In the genomic region with DNA sequence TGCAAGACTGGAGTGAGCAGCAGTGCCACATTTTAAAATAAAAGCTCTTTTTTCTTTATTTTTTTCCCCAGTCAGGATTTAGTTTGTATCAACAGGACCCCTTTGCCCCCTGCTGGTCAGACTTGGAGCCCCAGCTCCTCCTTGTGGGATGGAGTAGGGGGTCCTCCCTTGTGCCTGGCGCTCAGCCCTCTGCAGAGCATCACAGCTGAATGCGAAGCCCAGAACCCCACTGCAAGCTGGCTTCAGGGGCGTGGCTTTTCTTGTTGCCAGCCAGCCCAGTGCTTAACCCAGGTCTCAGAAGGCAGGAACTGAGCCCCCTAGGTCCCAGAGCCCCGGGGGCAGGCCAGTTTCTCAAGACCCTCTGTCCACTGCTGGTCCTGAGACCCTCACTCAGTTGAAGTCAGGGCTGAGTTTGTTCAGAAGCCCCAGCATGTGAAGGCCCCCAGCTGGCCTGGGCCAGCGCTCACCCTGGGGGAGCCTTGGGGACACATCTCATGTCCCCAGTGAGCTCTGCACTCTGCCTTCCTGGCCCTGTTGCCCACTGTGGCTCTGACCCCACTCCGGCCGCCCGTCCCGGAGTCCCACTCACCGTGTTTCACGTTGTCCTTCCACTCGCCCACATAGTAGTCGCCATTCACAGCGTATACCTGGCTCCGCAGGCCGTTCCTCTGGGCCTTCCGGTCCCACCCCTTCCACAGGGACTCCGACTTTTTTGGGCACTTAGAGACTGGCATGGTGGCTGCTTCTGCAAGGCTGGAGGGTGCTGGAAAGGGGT, we compare ENCODE assay signal across 8 cellular contexts.
DNase-seq lines count a peak whose midpoint lies in the region; ATAC-seq and TF ChIP-seq lines count a peak whose summit lies in the region.

No MANE protein-coding gene starts in this region.

- H3K4me3 ChIP-seq in fibroblast of pulmonary artery (replicated peaks; ENCODE audit: low read depth, low read length), result no peak overlapping the region

- ATAC-seq in GM21367 (IDR thresholded peaks at IDR 0.05; ENCODE audit: unreplicated experiment), result no peak
- ATAC-seq in GM21360 (IDR thresholded peaks at IDR 0.05; ENCODE audit: unreplicated experiment), result no peak

- peak; percentile 23 for DNase-seq in GDM1 (lab: John Stamatoyannopoulos, UW)
- DNase-seq in MV-4-11 (lab: John Stamatoyannopoulos, UW), result peak; percentile 23
- peak; percentile 65 for DNase-seq in activated T-cell treated with anti-CD3 and anti-CD28 coated beads, Interleukin-2, amount 50 U/mL, for 1 hour
- peak; percentile 58 for DNase-seq in fibroblast of pulmonary artery (ENCODE audit: low read depth)
- peak; percentile 71 for DNase-seq in stimulated activated CD4-positive, alpha-beta T cell treated with anti-CD3 and anti-CD28 coated beads, Interleukin-15, amount 100 ng/mL, for 24 hours
- no peak for DNase-seq in NCI-H128 (lab: John Stamatoyannopoulos, UW; ENCODE audit: unreplicated experiment)

- peak; percentile 67 for TF ChIP-seq CTCF in fibroblast of pulmonary artery (IDR thresholded peaks at IDR 0.05; ENCODE audit: low read length, missing control alignments)
